In genomic region chr11:120352405-120352804, GRCh38 we compare ENCODE assay signal across 1 cellular context.
TF ChIP-seq lines count a peak whose summit lies in the region.

No MANE protein-coding gene starts in this region.

TF ChIP-seq in HEK293, 187 proteins besides CTCF, POLR2A, EP300 and RAD21 (continued from another document):
- peak; percentile 87 for TF ChIP-seq PRDM6 (tag by site-specific recombination; IDR thresholded peaks at IDR 0.05)
